Comparison of ENCODE assay signal across 8 cellular contexts in genomic region chr4:81844717-81845116, GRCh38.
A peak's percentile ranks its signal among the peaks of the same experiment; 100 is the strongest.
DNase-seq lines count a peak whose midpoint lies in the region; ATAC-seq, FAIRE-seq and TF ChIP-seq lines count a peak whose summit lies in the region.

No MANE protein-coding gene starts in this region.

- peak; percentile 64 to 73 (median 71) for DNase-seq in CD4-positive, alpha-beta memory T cell
- DNase-seq in HK-2 (ENCODE audit: unreplicated experiment), result peak; percentile 71
- DNase-seq in NCI-H748 (lab: John Stamatoyannopoulos, UW; ENCODE audit: unreplicated experiment), result peak; percentile 79
- DNase-seq in activated CD8-positive, alpha-beta T cell treated with anti-CD3 and anti-CD28 coated beads for 36 hours, result peak; percentile 88
- DNase-seq in mesendoderm, result peak; percentile 95
- peak; percentile 6 to 45 for DNase-seq in stimulated activated CD8-positive, alpha-beta memory T cell treated with anti-CD3 and anti-CD28 coated beads, Interleukin-2, amount 100 ng/mL, for 48 hours (ENCODE audit: low read depth in 2 of 2)

- H2AK5ac ChIP-seq in mesendoderm (ENCODE audit: low read length), result no peak overlapping the region

- POLR2A ChIA-PET in CD4-positive, alpha-beta memory T cell (lab: Charles Lee; ENCODE audit: partially characterized antibody), result interaction anchor here (1.2 to 2.2 kb wide), 2 partner anchors 373 to 377 kb away, joined by 10 to 13 read pairs; partner anchors contain the start of gene RASGEF1B
- POLR2A ChIA-PET in activated CD8-positive, alpha-beta T cell treated with anti-CD3 and anti-CD28 coated beads for 36 hours (lab: Charles Lee), result no interaction called here

- no peaks in the 10 kb centered on the region for H3K9me3 Mint-ChIP-seq in CD4-positive, alpha-beta memory T cell
- H3K9me3 Mint-ChIP-seq in activated CD8-positive, alpha-beta T cell treated with anti-CD3 and anti-CD28 coated beads for 36 hours, result no peaks in the 10 kb centered on the region

- H3K18ac ChIP-seq in mesendoderm (ENCODE audit: low read length), result peak overlapping the region; percentile 92

- H3K4me2 ChIP-seq in mesendoderm (ENCODE audit: low read length), result no peak overlapping the region

- H3K4me3 Mint-ChIP-seq in CD4-positive, alpha-beta memory T cell, result no peak overlapping the region
- no peak overlapping the region for H3K4me3 Mint-ChIP-seq in activated CD8-positive, alpha-beta T cell treated with anti-CD3 and anti-CD28 coated beads for 36 hours

- no peak overlapping the region for H2BK120ac ChIP-seq in mesendoderm (ENCODE audit: low read depth, low read length)

- no peaks in the 10 kb centered on the region for H3K4me1 Mint-ChIP-seq in CD4-positive, alpha-beta memory T cell
- peaks cover 8% of the 10 kb centered on the region for H3K4me1 Mint-ChIP-seq in activated CD8-positive, alpha-beta T cell treated with anti-CD3 and anti-CD28 coated beads for 36 hours (ENCODE audit: low read depth)

- H3K27ac Mint-ChIP-seq in CD4-positive, alpha-beta memory T cell, result no peak overlapping the region
- H3K27ac Mint-ChIP-seq in activated CD8-positive, alpha-beta T cell treated with anti-CD3 and anti-CD28 coated beads for 36 hours, result no peak overlapping the region

- FAIRE-seq in endometrium (lab: Jason Lieb, UNC), result peak; percentile 80

- no peaks in the 10 kb centered on the region for H3K27me3 ChIP-seq in CD4-positive, alpha-beta memory T cell (ENCODE audit: insufficient read depth, low read length)
- H3K27me3 ChIP-seq in mesendoderm (ENCODE audit: insufficient read depth, low read length, poor library complexity), result no peaks in the 10 kb centered on the region

- no peak overlapping the region for H3K4ac ChIP-seq in mesendoderm (ENCODE audit: low read depth, low read length)

- H3K36me3 ChIP-seq in CD4-positive, alpha-beta memory T cell (ENCODE audit: insufficient read depth, low read length), result no peaks in the 10 kb centered on the region
- H3K36me3 ChIP-seq in mesendoderm (ENCODE audit: control insufficient read depth, insufficient read depth, low read length), result no peaks in the 10 kb centered on the region

- no CpG with 5 or more reads among the region's 3 CpGs for WGBS in mesendoderm (ENCODE audit: extremely low coverage, insufficient coverage, low lambda C conversion rate)

- H3K23ac ChIP-seq in mesendoderm (ENCODE audit: low read length), result no peak overlapping the region

- peak overlapping the region; percentile 25 for H3K9ac ChIP-seq in mesendoderm (ENCODE audit: low read length)

- H3K27me3 Mint-ChIP-seq in CD4-positive, alpha-beta memory T cell, result no peaks in the 10 kb centered on the region
- H3K27me3 Mint-ChIP-seq in activated CD8-positive, alpha-beta T cell treated with anti-CD3 and anti-CD28 coated beads for 36 hours, result no peaks in the 10 kb centered on the region

- no peaks in the 10 kb centered on the region for H3K79me1 ChIP-seq in mesendoderm (ENCODE audit: low read length)

- H3K56ac ChIP-seq in mesendoderm (ENCODE audit: low read length), result peak overlapping the region; percentile 78

- peak overlapping the region; percentile 85 for H2BK15ac ChIP-seq in mesendoderm (replicated peaks; ENCODE audit: low read depth)

- no peak overlapping the region for H4K5ac ChIP-seq in mesendoderm (ENCODE audit: low read length)

- no peaks in the 10 kb centered on the region for H3K9me3 ChIP-seq in CD4-positive, alpha-beta memory T cell (ENCODE audit: control insufficient read depth in 1 of 2, low read length in 2 of 2)

- no peak overlapping the region for H3K4me3 ChIP-seq in CD4-positive, alpha-beta memory T cell (ENCODE audit: low read length in 2 of 2)
- no peak overlapping the region for H3K4me3 ChIP-seq in mesendoderm (ENCODE audit: low read length)

- peak overlapping the region; percentile 82 for H2BK5ac ChIP-seq in mesendoderm (ENCODE audit: low read length)

- no peaks in the 10 kb centered on the region for H3K4me1 ChIP-seq in CD4-positive, alpha-beta memory T cell (ENCODE audit: insufficient read depth, low read length)
- H3K4me1 ChIP-seq in mesendoderm (ENCODE audit: control insufficient read depth, low read depth, low read length), result peaks cover 3% of the 10 kb centered on the region

- no peak overlapping the region for H4K8ac ChIP-seq in mesendoderm (ENCODE audit: low read depth, low read length)

- CTCF ChIA-PET in CD4-positive, alpha-beta memory T cell (lab: Charles Lee; ENCODE audit: partially characterized antibody), result interaction anchor here (1.0 to 7.6 kb wide), 13 partner anchors 40 to 444 kb away, joined by 3 to 249 read pairs (median 4); partner anchors contain the start of gene RASGEF1B
- CTCF ChIA-PET in activated CD8-positive, alpha-beta T cell treated with anti-CD3 and anti-CD28 coated beads for 36 hours (lab: Charles Lee), result interaction anchor here (0.5 to 8.8 kb wide), 26 partner anchors 10 to 438 kb away, joined by 3 to 156 read pairs (median 4); partner anchors contain the start of gene RASGEF1B

- TF ChIP-seq CTCF in activated CD8-positive, alpha-beta T cell treated with anti-CD3 and anti-CD28 coated beads for 36 hours (IDR thresholded peaks at IDR 0.05), result peak; percentile 61

- ATAC-seq in GM19397 (IDR thresholded peaks at IDR 0.05; ENCODE audit: unreplicated experiment), result peak; percentile 81
- peak; percentile 97 for ATAC-seq in activated CD8-positive, alpha-beta T cell treated with anti-CD3 and anti-CD28 coated beads for 36 hours

- no peaks in the 10 kb centered on the region for H3K36me3 Mint-ChIP-seq in CD4-positive, alpha-beta memory T cell
- H3K36me3 Mint-ChIP-seq in activated CD8-positive, alpha-beta T cell treated with anti-CD3 and anti-CD28 coated beads for 36 hours (ENCODE audit: low read depth), result no peaks in the 10 kb centered on the region

- intact Hi-C loops in CD4-positive, alpha-beta memory T cell (cut with micrococcal nuclease), result loop anchor here (1.0 to 5.0 kb wide), 5 partner anchors 358 to 518 kb away; partner anchors contain the start of gene RASGEF1B
- intact Hi-C loops in activated CD8-positive, alpha-beta T cell treated with anti-CD3 and anti-CD28 coated beads for 36 hours (cut with micrococcal nuclease), result loop anchor here (1.0 to 10.0 kb wide), 3 partner anchors 120 to 437 kb away; no protein-coding TSS in a partner anchor

- no peaks in the 10 kb centered on the region for H3K79me2 ChIP-seq in mesendoderm (ENCODE audit: control insufficient read depth, insufficient read depth, low read length)

- H3K27ac ChIP-seq in CD4-positive, alpha-beta memory T cell (ENCODE audit: low read depth, low read length), result no peak overlapping the region
- H3K27ac ChIP-seq in mesendoderm (ENCODE audit: low read depth, low read length), result peak overlapping the region; percentile 80

Comparison
In these comparisons a context has a peak if more than half of its experiments do, and no peak if none do; other contexts are left out.
1. DNase-seq: peak in every context shown above with its lines; median percentile 95 in mesendoderm; 88 in activated CD8-positive, alpha-beta T cell treated with anti-CD3 and anti-CD28 coated beads for 36 hours; 79 in NCI-H748; 71 in CD4-positive, alpha-beta memory T cell; 71 in HK-2; 26 in stimulated activated CD8-positive, alpha-beta memory T cell treated with anti-CD3 and anti-CD28 coated beads, Interleukin-2, amount 100 ng/mL, for 48 hours.